In the genomic region with DNA sequence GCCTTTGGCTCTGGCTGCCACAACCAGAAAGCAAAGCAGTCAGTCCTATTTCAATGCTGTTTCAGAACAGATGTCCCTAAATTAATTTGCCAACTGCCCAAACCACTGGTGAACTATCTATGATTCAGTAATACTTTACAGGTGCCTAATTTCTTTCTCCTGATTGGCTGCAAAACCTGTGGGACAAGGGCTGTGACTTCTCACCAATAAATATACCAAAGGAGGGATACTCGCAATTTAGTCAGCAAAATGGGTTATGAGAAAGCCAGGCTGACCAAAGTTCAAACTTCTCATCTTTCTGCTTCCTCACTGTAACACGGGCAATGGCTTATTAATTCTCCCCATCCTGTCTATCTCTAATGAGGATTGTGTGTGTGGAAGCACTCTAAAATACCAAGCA, we compare ENCODE assay signal across 1 cellular context.
TF ChIP-seq lines count a peak whose summit lies in the region.

No MANE protein-coding gene starts in this region.

TF ChIP-seq in HCT116, 20 proteins besides CTCF, POLR2A, EP300 and RAD21:
- TF ChIP-seq POLR2AphosphoS5 (IDR thresholded peaks at IDR 0.05; ENCODE audit: low read depth, low read length): no peak
- TF ChIP-seq ZFX (IDR thresholded peaks at IDR 0.05): no peak
- TF ChIP-seq FOSL1 (IDR thresholded peaks at IDR 0.05; ENCODE audit: low read depth): no peak
- TF ChIP-seq EGR1 (IDR thresholded peaks at IDR 0.05; ENCODE audit: low read depth): no peak
- TF ChIP-seq, protein P1, sequence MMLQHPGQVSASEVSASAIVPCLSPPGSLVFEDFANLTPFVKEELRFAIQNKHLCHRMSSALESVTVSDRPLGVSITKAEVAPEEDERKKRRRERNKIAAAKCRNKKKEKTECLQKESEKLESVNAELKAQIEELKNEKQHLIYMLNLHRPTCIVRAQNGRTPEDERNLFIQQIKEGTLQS (IDR thresholded peaks at IDR 0.05): no peak
- TF ChIP-seq SIN3A (IDR thresholded peaks at IDR 0.05; ENCODE audit: low read depth): no peak
- TF ChIP-seq EZH2 (IDR thresholded peaks at IDR 0.05): no peak
- no peak for TF ChIP-seq JUND (IDR thresholded peaks at IDR 0.05)
- TF ChIP-seq CBX3 (IDR thresholded peaks at IDR 0.05; ENCODE audit: low read depth): no peak
